ENCODE assay signal across 8 cellular contexts in genomic region chr16:29925805-29926674, GRCh38. TPM values are rescaled to one million over a fixed set of nuclear protein-coding genes. Genes with fewer than 3 reads are reported as not detected.
DNase-seq lines count a peak whose midpoint lies in the region; ATAC-seq and TF ChIP-seq lines count a peak whose summit lies in the region.

KCTD13 (minus strand) TSS chr16:29926226; CDS start chr16:29926033, 193 bp downstream.

- H3K9me3 ChIP-seq in Caco-2 (no peaks in the 10 kb centered on the region), OCI-LY3 (ENCODE audit: insufficient read depth, low read length) (no peaks in the 10 kb centered on the region)

- no peaks in the 10 kb centered on the region for H3K27me3 Mint-ChIP-seq in Caco-2 (ENCODE audit: insufficient read depth, unreplicated experiment)

- peak; percentile 83 for ATAC-seq in GM21381 (IDR thresholded peaks at IDR 0.05; ENCODE audit: unreplicated experiment)

- peak within 1 kb of the TSS; percentile 99 for H3K4me2 ChIP-seq in OCI-LY3 (ENCODE audit: low read length)

- H4K20me1 ChIP-seq in OCI-LY3 (ENCODE audit: insufficient read depth, low read length), result no peaks in the 10 kb centered on the region

- H3K4me3 Mint-ChIP-seq in Caco-2 (ENCODE audit: unreplicated experiment), result peak within 1 kb of the TSS; percentile 94

- H3K9ac ChIP-seq in OCI-LY3 (ENCODE audit: low read length), result peak within 1 kb of the TSS; percentile 78

- intact Hi-C loops in Caco-2 (cut with micrococcal nuclease; ENCODE audit: unreplicated experiment), result loop anchor here (1.0 to 2.0 kb wide), 3 partner anchors 37 to 63 kb away; partner anchors contain the start of genes CDIPT, TAOK2 and TMEM219

- H3K4me3 ChIP-seq in Caco-2 (ENCODE audit: low read depth, low read length) (peak within 1 kb of the TSS; percentile 97), OCI-LY3 (ENCODE audit: low read length) (peak within 1 kb of the TSS; percentile 79)

- H3K36me3 ChIP-seq in Caco-2 (ENCODE audit: control insufficient read depth, insufficient read depth, low read length) (peaks cover 4% of the 10 kb centered on the region; the same call in 1 of the 2 replicates), OCI-LY3 (replicated peaks; ENCODE audit: low read depth, low read length) (peaks cover 3% of the 10 kb centered on the region)

- POLR2A ChIA-PET in Caco-2 (lab: Charles Lee), result interaction anchor here (0.5 to 2.3 kb wide), 10 partner anchors 8 to 755 kb away, joined by 3 to 18 read pairs (median 7); partner anchors contain the start of genes ASPHD1, HIRIP3, TAOK2 and TMEM219

- H3K27ac Mint-ChIP-seq in Caco-2 (ENCODE audit: unreplicated experiment), result peak within 1 kb of the TSS; percentile 89

- peak within 1 kb of the TSS; percentile 39 for H3K27ac ChIP-seq in OCI-LY3 (ENCODE audit: low read length)

- peaks cover 21% of the 10 kb centered on the region for H3K36me3 Mint-ChIP-seq in Caco-2 (ENCODE audit: insufficient read depth, unreplicated experiment)

- H3K4me1 ChIP-seq in Caco-2, result peaks cover 15% of the 10 kb centered on the region
- H3K4me1 ChIP-seq in OCI-LY3 (ENCODE audit: low read length), result peaks cover 17% of the 10 kb centered on the region

- H3K27me3 ChIP-seq in Caco-2 (replicated peaks; ENCODE audit: control insufficient read depth, insufficient read depth, low read length), result no peaks in the 10 kb centered on the region
- no peaks in the 10 kb centered on the region for H3K27me3 ChIP-seq in OCI-LY3 (ENCODE audit: low read depth, low read length)

- CTCF ChIA-PET in Caco-2 (lab: Charles Lee), result interaction anchor here (0.6 to 2.1 kb wide), 9 partner anchors 9 to 165 kb away, joined by 3 to 13 read pairs (median 7); partner anchors contain the start of genes SEZ6L2, TAOK2 and TMEM219

- peak within 1 kb of the TSS; percentile 71 for H2AFZ ChIP-seq in OCI-LY3 (ENCODE audit: low read depth, low read length)

- H3K79me2 ChIP-seq in OCI-LY3 (ENCODE audit: low read length), result peaks cover 15% of the 10 kb centered on the region

- TF ChIP-seq CTCF in Caco-2 (IDR thresholded peaks at IDR 0.05; ENCODE audit: insufficient read depth in 1 of 2, low read depth in 1 of 2, low read length in 1 of 2, severe bottlenecking in 1 of 2, unreplicated experiment in 1 of 2) (no peak), OCI-LY3 (IDR thresholded peaks at IDR 0.05; ENCODE audit: low read depth, low read length) (no peak)

- no peaks in the 10 kb centered on the region for H3K9me3 Mint-ChIP-seq in Caco-2 (ENCODE audit: unreplicated experiment)

- no TSS peak for BruUV-seq in Caco-2 (replicated peaks; lab: Mats Ljungman, UMichigan)

- DNase-seq in Caco-2, result peak; percentile 82 to 93
- peak in 74 of 76 experiments; percentile 9 to 94 (median 78) for DNase-seq in HUDEP-2 (lab: John Stamatoyannopoulos, UW; ENCODE audit: unreplicated experiment in 76 of 76)
- DNase-seq in activated CD8-positive, alpha-beta memory T cell treated with anti-CD3 and anti-CD28 coated beads, Interleukin-2, amount 50 U/mL, for 48 hours, result peak; percentile 99
- peak; percentile 94 for DNase-seq in epidermal melanocyte (ENCODE audit: insufficient read length, low spot score)
- peak; percentile 77 for DNase-seq in middle frontal gyrus (ENCODE audit: extremely low spot score, low spot score)
- peak; percentile 75 to 83 for DNase-seq in stimulated activated CD8-positive, alpha-beta memory T cell treated with anti-CD3 and anti-CD28 coated beads, Interleukin-4, amount 100 ng/mL, for 1 hour (ENCODE audit: low read depth in 2 of 2, low spot score in 1 of 2)

- H3K4me1 Mint-ChIP-seq in Caco-2 (ENCODE audit: low read depth, unreplicated experiment), result peaks cover 23% of the 10 kb centered on the region

RNA-seq across cellular contexts. Expression of gene KCTD13, which starts in this region (rescaled TPM):
- 13.0 and 14.9 TPM in 2 replicates for total RNA-seq in Caco-2 (2022)

Comparison
In these comparisons a context has a peak if more than half of its experiments do, and no peak if none do; other contexts are left out.
1. Peak in every context shown above with its lines: DNase-seq, ATAC-seq, H3K4me3 ChIP-seq and H3K27ac ChIP-seq.